In genomic region chrX:149916745-149917392, GRCh38 we compare ENCODE assay signal across 12 cellular contexts. TPM values are rescaled to one million over a fixed set of nuclear protein-coding genes. Genes with fewer than 3 reads are reported as not detected.
A peak's percentile ranks its signal among the peaks of the same experiment; 100 is the strongest.
DNase-seq lines count a peak whose midpoint lies in the region; ATAC-seq and TF ChIP-seq lines count a peak whose summit lies in the region.
"Had no signal": no experiment of that assay in that cellular context is flagged by ENCODE, and none has a peak within 500 bp of the region (broad histone marks: within the 10 kb centered on the region; RNA-seq: fewer than 3 reads in every experiment).

No MANE protein-coding gene starts in this region.

- no peaks in the 10 kb centered on the region for H3K36me3 ChIP-seq in mucosa of descending colon (ENCODE audit: low read depth)

- peak; percentile 82 for ATAC-seq in GM18858 (IDR thresholded peaks at IDR 0.05; ENCODE audit: unreplicated experiment)
- ATAC-seq in GM21576 (IDR thresholded peaks at IDR 0.05; ENCODE audit: unreplicated experiment), result peak; percentile 91
- peak; percentile 80 for ATAC-seq in HG03469 (IDR thresholded peaks at IDR 0.05; ENCODE audit: unreplicated experiment)
- ATAC-seq in memory B cell (ENCODE audit: low read depth), result peak; percentile 80
- no peak for ATAC-seq in mucosa of descending colon
- ATAC-seq in naive thymus-derived CD8-positive, alpha-beta T cell, result no peak
- ATAC-seq in left colon, result no peak
- ATAC-seq: right cardiac atrium had no signal

- H3K4me1 ChIP-seq in mucosa of descending colon (ENCODE audit: low read depth), result no peaks in the 10 kb centered on the region

- H3K4me3 ChIP-seq in mucosa of descending colon, result no peak overlapping the region

- POLR2A ChIA-PET in naive thymus-derived CD8-positive, alpha-beta T cell (lab: Charles Lee), result interaction anchor here (1.4 kb wide), 1 partner anchor 22 kb away, joined by 5 read pairs; the partner anchor contains the start of gene EOLA2

- H3K9me3 ChIP-seq in mucosa of descending colon, result no peaks in the 10 kb centered on the region

- H3K27ac Mint-ChIP-seq in memory B cell, result no peak overlapping the region
- no peak overlapping the region for H3K27ac Mint-ChIP-seq in naive thymus-derived CD8-positive, alpha-beta T cell

- intact Hi-C loops in mucosa of descending colon (cut with DNase I, micrococcal nuclease) (no loop called here), left colon (cut with DNase I, micrococcal nuclease) (no loop called here)

- no peaks in the 10 kb centered on the region for H3K27me3 Mint-ChIP-seq in memory B cell
- no peaks in the 10 kb centered on the region for H3K27me3 Mint-ChIP-seq in naive thymus-derived CD8-positive, alpha-beta T cell

- in situ Hi-C loops in G401 (cut with HindIII; ENCODE audit: low sequenced_read_pairs), result no loop called here

- DNase-seq in memory B cell (ENCODE audit: low spot score in 2 of 2) (no peak), G401 (ENCODE audit: low spot score) (no peak), mucosa of descending colon (no peak), left colon (no peak)
- no peak for DNase-seq in naive thymus-derived CD8-positive, alpha-beta T cell
- DNase-seq: DMS153, NCI-H446, right cardiac atrium had no signal

- no peak overlapping the region for H3K4me3 Mint-ChIP-seq in memory B cell
- no peak overlapping the region for H3K4me3 Mint-ChIP-seq in naive thymus-derived CD8-positive, alpha-beta T cell

- H3K36me3 Mint-ChIP-seq in memory B cell, result peaks cover 6% of the 10 kb centered on the region
- peaks cover 0 to 2% (median 0%) of the 10 kb centered on the region in 3 donors for H3K36me3 Mint-ChIP-seq in naive thymus-derived CD8-positive, alpha-beta T cell

- no peak for TF ChIP-seq CTCF in mucosa of descending colon (IDR thresholded peaks at IDR 0.05)

- no peaks in the 10 kb centered on the region for H3K4me1 Mint-ChIP-seq in memory B cell
- H3K4me1 Mint-ChIP-seq in naive thymus-derived CD8-positive, alpha-beta T cell, result no peaks in the 10 kb centered on the region

- peaks cover 2% of the 10 kb centered on the region for H3K9me3 Mint-ChIP-seq in memory B cell
- peaks cover 0 to 17% (median 3%) of the 10 kb centered on the region in 9 donors for H3K9me3 Mint-ChIP-seq in naive thymus-derived CD8-positive, alpha-beta T cell

RNA-seq across cellular contexts. Expression of gene HSFX4, which starts 12.5 kb away (rescaled TPM):
- not detected in 2 replicates for total RNA-seq in G401 (2014; rRNA removed; shearing (Covaris generic))
- total RNA-seq in mucosa of descending colon (not detected), left colon (not detected)
- total RNA-seq in naive thymus-derived CD8-positive, alpha-beta T cell, result not detected
- not detected for polyA plus RNA-seq in naive thymus-derived CD8-positive, alpha-beta T cell
- total RNA-seq: cerebellum, right cardiac atrium had no signal
- polyA plus RNA-seq: right cardiac atrium had no signal

RNA-seq across cellular contexts. Expression of gene EOLA2, which starts 21.4 kb away (rescaled TPM):
- 47.7 and 52.6 TPM in 2 replicates for total RNA-seq in G401 (2014; rRNA removed; shearing (Covaris generic))
- total RNA-seq in mucosa of descending colon, result 10 to 100 TPM; 30.9 to 34.9 (median 34.1) TPM
- total RNA-seq in naive thymus-derived CD8-positive, alpha-beta T cell, result 10 to 100 TPM; 39.9 to 47.1 TPM
- polyA plus RNA-seq in naive thymus-derived CD8-positive, alpha-beta T cell, result 10 to 100 TPM; 25.7 to 42.4 (median 26.5) TPM
- total RNA-seq in left colon, result 10 to 100 TPM; 30.0 to 31.7 TPM

RNA-seq across cellular contexts. Expression of gene MAGEA8, which starts 35.9 kb away (rescaled TPM):
- not detected in 2 replicates for total RNA-seq in G401 (2014; rRNA removed; shearing (Covaris generic))
- not detected for total RNA-seq in mucosa of descending colon
- not detected for total RNA-seq in naive thymus-derived CD8-positive, alpha-beta T cell
- polyA plus RNA-seq in naive thymus-derived CD8-positive, alpha-beta T cell, result not detected
- total RNA-seq in left colon, result not detected
- total RNA-seq: cerebellum, right cardiac atrium had no signal
- polyA plus RNA-seq: right cardiac atrium had no signal

Comparison
In these comparisons a context has a peak if more than half of its experiments do, and no peak if none do; other contexts are left out.
1. ATAC-seq: peak in GM18858 (single experiment), GM21576 (single experiment), HG03469 (single experiment) and memory B cell (single experiment); none in mucosa of descending colon (single experiment), naive thymus-derived CD8-positive, alpha-beta T cell (0 of 2) and left colon (single experiment).